ENCODE assay signal across 2 cellular contexts in the genomic region with DNA sequence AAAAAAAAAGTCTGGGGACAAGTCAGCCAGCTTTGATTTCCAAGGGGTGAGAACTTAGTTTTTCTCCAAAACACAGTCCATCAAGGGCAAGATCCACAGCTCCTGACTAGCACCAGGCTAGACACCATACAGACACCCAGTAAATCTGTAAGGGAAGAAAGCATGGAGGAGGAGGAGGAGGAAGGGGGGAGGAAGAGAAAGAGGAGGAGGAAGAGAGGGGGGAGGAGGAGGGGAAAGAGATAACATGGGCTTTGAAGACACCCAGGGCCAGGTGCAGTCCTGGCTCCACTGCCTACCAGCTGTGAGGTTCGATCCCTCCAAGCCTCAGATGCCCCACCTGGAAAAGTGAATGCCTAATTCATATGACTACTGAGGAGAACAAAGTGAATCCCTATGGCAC.
TF ChIP-seq lines count a peak whose summit lies in the region.

No MANE protein-coding gene starts in this region.

TF ChIP-seq in HEK293, 187 proteins besides CTCF, POLR2A, EP300 and RAD21 (continued from another document):
- TF ChIP-seq, protein P1, sequence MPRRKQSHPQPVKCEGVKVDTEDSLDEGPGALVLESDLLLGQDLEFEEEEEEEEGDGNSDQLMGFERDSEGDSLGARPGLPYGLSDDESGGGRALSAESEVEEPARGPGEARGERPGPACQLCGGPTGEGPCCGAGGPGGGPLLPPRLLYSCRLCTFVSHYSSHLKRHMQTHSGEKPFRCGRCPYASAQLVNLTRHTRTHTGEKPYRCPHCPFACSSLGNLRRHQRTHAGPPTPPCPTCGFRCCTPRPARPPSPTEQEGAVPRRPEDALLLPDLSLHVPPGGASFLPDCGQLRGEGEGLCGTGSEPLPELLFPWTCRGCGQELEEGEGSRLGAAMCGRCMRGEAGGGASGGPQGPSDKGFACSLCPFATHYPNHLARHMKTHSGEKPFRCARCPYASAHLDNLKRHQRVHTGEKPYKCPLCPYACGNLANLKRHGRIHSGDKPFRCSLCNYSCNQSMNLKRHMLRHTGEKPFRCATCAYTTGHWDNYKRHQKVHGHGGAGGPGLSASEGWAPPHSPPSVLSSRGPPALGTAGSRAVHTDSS (tag by site-specific recombination; IDR thresholded peaks at IDR 0.05) = peak; percentile 81
- TF ChIP-seq, protein P2, sequence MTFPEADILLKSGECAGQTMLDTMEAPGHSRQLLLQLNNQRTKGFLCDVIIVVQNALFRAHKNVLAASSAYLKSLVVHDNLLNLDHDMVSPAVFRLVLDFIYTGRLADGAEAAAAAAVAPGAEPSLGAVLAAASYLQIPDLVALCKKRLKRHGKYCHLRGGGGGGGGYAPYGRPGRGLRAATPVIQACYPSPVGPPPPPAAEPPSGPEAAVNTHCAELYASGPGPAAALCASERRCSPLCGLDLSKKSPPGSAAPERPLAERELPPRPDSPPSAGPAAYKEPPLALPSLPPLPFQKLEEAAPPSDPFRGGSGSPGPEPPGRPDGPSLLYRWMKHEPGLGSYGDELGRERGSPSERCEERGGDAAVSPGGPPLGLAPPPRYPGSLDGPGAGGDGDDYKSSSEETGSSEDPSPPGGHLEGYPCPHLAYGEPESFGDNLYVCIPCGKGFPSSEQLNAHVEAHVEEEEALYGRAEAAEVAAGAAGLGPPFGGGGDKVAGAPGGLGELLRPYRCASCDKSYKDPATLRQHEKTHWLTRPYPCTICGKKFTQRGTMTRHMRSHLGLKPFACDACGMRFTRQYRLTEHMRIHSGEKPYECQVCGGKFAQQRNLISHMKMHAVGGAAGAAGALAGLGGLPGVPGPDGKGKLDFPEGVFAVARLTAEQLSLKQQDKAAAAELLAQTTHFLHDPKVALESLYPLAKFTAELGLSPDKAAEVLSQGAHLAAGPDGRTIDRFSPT (tag by site-specific recombination; IDR thresholded peaks at IDR 0.05) = no peak
- TF ChIP-seq, protein P3, sequence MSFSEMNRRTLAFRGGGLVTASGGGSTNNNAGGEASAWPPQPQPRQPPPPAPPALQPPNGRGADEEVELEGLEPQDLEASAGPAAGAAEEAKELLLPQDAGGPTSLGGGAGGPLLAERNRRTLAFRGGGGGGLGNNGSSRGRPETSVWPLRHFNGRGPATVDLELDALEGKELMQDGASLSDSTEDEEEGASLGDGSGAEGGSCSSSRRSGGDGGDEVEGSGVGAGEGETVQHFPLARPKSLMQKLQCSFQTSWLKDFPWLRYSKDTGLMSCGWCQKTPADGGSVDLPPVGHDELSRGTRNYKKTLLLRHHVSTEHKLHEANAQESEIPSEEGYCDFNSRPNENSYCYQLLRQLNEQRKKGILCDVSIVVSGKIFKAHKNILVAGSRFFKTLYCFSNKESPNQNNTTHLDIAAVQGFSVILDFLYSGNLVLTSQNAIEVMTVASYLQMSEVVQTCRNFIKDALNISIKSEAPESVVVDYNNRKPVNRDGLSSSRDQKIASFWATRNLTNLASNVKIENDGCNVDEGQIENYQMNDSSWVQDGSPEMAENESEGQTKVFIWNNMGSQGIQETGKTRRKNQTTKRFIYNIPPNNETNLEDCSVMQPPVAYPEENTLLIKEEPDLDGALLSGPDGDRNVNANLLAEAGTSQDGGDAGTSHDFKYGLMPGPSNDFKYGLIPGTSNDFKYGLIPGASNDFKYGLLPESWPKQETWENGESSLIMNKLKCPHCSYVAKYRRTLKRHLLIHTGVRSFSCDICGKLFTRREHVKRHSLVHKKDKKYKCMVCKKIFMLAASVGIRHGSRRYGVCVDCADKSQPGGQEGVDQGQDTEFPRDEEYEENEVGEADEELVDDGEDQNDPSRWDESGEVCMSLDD (tag by site-specific recombination; IDR thresholded peaks at IDR 0.05) = no peak
- peak; percentile 25; the same call in 1 of the 2 replicates for TF ChIP-seq ZFHX2 (tag by site-specific recombination; conservative IDR thresholded peaks at IDR 0.05)

TF ChIP-seq in WTC11, 78 proteins besides CTCF, POLR2A, EP300 and RAD21 (continued from another document):
- TF ChIP-seq, protein P4, sequence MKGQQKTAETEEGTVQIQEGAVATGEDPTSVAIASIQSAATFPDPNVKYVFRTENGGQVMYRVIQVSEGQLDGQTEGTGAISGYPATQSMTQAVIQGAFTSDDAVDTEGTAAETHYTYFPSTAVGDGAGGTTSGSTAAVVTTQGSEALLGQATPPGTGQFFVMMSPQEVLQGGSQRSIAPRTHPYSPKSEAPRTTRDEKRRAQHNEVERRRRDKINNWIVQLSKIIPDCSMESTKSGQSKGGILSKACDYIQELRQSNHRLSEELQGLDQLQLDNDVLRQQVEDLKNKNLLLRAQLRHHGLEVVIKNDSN (CRISPR knock-in tag; IDR thresholded peaks at IDR 0.05) = no peak
- TF ChIP-seq SMAD3 (CRISPR knock-in tag; IDR thresholded peaks at IDR 0.05; ENCODE audit: borderline replicate concordance) (no peak), FOXP1 (CRISPR knock-in tag; IDR thresholded peaks at IDR 0.05; ENCODE audit: borderline replicate concordance) (no peak)
